Comparison of ENCODE assay signal across 8 cellular contexts in genomic region chr2:39999864-40000263, GRCh38.
"Had no signal": no experiment of that assay in that cellular context is flagged by ENCODE, and none has a peak within 500 bp of the region (broad histone marks: within the 10 kb centered on the region; RNA-seq: fewer than 3 reads in every experiment).

No MANE protein-coding gene starts in this region.

- H3K9ac ChIP-seq: GM23248 had no signal

- H2AFZ ChIP-seq: GM23248 had no signal

- H3K27ac ChIP-seq: GM23248 had no signal

- FAIRE-seq: H54, HTR-8/SVneo had no signal

- H3K27me3 Mint-ChIP-seq: IgD-negative memory B cell had no signal

- H3K4me3 Mint-ChIP-seq: H9, IgD-negative memory B cell had no signal

- H3K9me3 Mint-ChIP-seq: H9 had no signal

- H3K4me3 ChIP-seq: GM23248 had no signal

- H3K4me1 Mint-ChIP-seq: H9, IgD-negative memory B cell had no signal

- H3K27ac Mint-ChIP-seq: H9, IgD-negative memory B cell had no signal

- DNase-seq: GM23248, GOT3, H9, HCEC 1CT, KG1 had no signal
